12 cellular contexts compared by ENCODE assay signal in genomic region chr17:45283711-45284110, GRCh38. TPM values are rescaled to one million over a fixed set of nuclear protein-coding genes. Genes with fewer than 3 reads are reported as not detected.
DNase-seq lines count a peak whose midpoint lies in the region; ATAC-seq and TF ChIP-seq lines count a peak whose summit lies in the region.
"Had no signal": no experiment of that assay in that cellular context is flagged by ENCODE, and none has a peak within 500 bp of the region (broad histone marks: within the 10 kb centered on the region; RNA-seq: fewer than 3 reads in every experiment).

No MANE protein-coding gene starts in this region.

- H3K9me3 Mint-ChIP-seq in activated naive CD8-positive, alpha-beta T cell treated with anti-CD3 and anti-CD28 coated beads for 36 hours: no peaks in the 10 kb centered on the region

- H3K4me1 Mint-ChIP-seq in activated naive CD8-positive, alpha-beta T cell treated with anti-CD3 and anti-CD28 coated beads for 36 hours: peaks cover 11% of the 10 kb centered on the region

- TF ChIP-seq CTCF in heart right ventricle (IDR thresholded peaks at IDR 0.05): no peak

- H3K27me3 Mint-ChIP-seq in activated naive CD8-positive, alpha-beta T cell treated with anti-CD3 and anti-CD28 coated beads for 36 hours: no peaks in the 10 kb centered on the region

- in situ Hi-C loops in HAP-1 (cut with MboI; ENCODE audit: low sequenced_read_pairs): loop anchor here (5.0 kb wide), 1 partner anchor 94 kb away; no protein-coding TSS in a partner anchor

- WGBS in heart right ventricle, 2 donors: 84 to 90% methylated on average over 10 of the region's 10 CpGs

- DNase-seq in heart right ventricle (no peak), Right ventricle myocardium inferior (ENCODE audit: missing footprints) (no peak), hepatic stellate cell (ENCODE audit: low spot score) (no peak), HAP-1 (ENCODE audit: low spot score in 2 of 2) (no peak)
- no peak for DNase-seq in activated naive CD8-positive, alpha-beta T cell treated with anti-CD3 and anti-CD28 coated beads for 36 hours
- DNase-seq in stimulated activated CD4-positive, alpha-beta T cell treated with anti-CD3 and anti-CD28 coated beads, Interleukin-4, amount 100 ng/mL, for 1 hour: no peak
- DNase-seq: activated effector memory CD4-positive, alpha-beta T cell treated with Interleukin-2 at 50 U/mL for 16 hours; NCI-H526 treated with DMSO at 0.1 percent for 48 hours; SHP77 treated with DMSO at 0.1 percent for 48 hours had no signal

- H3K36me3 ChIP-seq in heart right ventricle (peaks cover 0 to 95% (median 46%) of the 10 kb centered on the region in 9 donors), muscle layer of duodenum (ENCODE audit: control insufficient read depth in 1 of 2, insufficient read depth in 2 of 2, low read length in 2 of 2) (peaks cover 36 to 40% of the 10 kb centered on the region in 2 donors), HAP-1 (replicated peaks) (peaks cover 14% of the 10 kb centered on the region)

- no peak overlapping the region for H3K4me3 ChIP-seq in heart right ventricle
- H3K4me3 ChIP-seq in muscle layer of duodenum (ENCODE audit: low read depth in 1 of 2, low read length in 2 of 2): no peak overlapping the region
- no peak overlapping the region for H3K4me3 ChIP-seq in HAP-1

- intact Hi-C loops in heart right ventricle (cut with DNase I): no loop called here
- intact Hi-C loops in Right ventricle myocardium inferior (cut with DNase I): loop anchor here (2.0 kb wide), 1 partner anchor 31 kb away; no protein-coding TSS in a partner anchor

- no peak overlapping the region for H3K4me3 Mint-ChIP-seq in activated naive CD8-positive, alpha-beta T cell treated with anti-CD3 and anti-CD28 coated beads for 36 hours

- ATAC-seq in heart right ventricle: no peak
- no peak for ATAC-seq in Right ventricle myocardium inferior
- ATAC-seq in GM19328 (IDR thresholded peaks at IDR 0.05; ENCODE audit: unreplicated experiment): no peak

- H3K27me3 ChIP-seq in heart right ventricle: no peaks in the 10 kb centered on the region
- no peaks in the 10 kb centered on the region for H3K27me3 ChIP-seq in muscle layer of duodenum (ENCODE audit: low read depth, low read length)
- H3K27me3 ChIP-seq in HAP-1 (ENCODE audit: low read depth): no peaks in the 10 kb centered on the region

- H3K9me3 ChIP-seq in heart right ventricle (no peaks in the 10 kb centered on the region), muscle layer of duodenum (ENCODE audit: control insufficient read depth in 1 of 2, low read length in 2 of 2) (no peaks in the 10 kb centered on the region), HAP-1 (no peaks in the 10 kb centered on the region)

- peaks cover 21% of the 10 kb centered on the region for H3K36me3 Mint-ChIP-seq in activated naive CD8-positive, alpha-beta T cell treated with anti-CD3 and anti-CD28 coated beads for 36 hours

- peak overlapping the region; percentile 63 for H3K27ac Mint-ChIP-seq in activated naive CD8-positive, alpha-beta T cell treated with anti-CD3 and anti-CD28 coated beads for 36 hours

- H3K4me1 ChIP-seq in heart right ventricle (peaks cover 20 to 70% (median 50%) of the 10 kb centered on the region in 9 donors), muscle layer of duodenum (ENCODE audit: control insufficient read depth in 1 of 2, insufficient read depth in 2 of 2, low read length in 2 of 2) (peaks cover 11 to 40% of the 10 kb centered on the region in 2 donors), HAP-1 (no peaks in the 10 kb centered on the region)

- H3K27ac ChIP-seq in heart right ventricle (peak overlapping the region; percentile 22 to 87 (median 78)), muscle layer of duodenum (ENCODE audit: low read length) (peak overlapping the region; percentile 79)

RNA-seq across cellular contexts. Expression of gene SPATA32, which starts 21.8 kb away (rescaled TPM):
- under 1 TPM in 2 of 10 donors, not detected in 8; 0.13 to 0.16 TPM for total RNA-seq in heart right ventricle
- not detected for polyA plus RNA-seq in heart right ventricle
- total RNA-seq in Right ventricle myocardium inferior: not detected
- under 1 TPM; 0.62 to 0.68 TPM for total RNA-seq in activated naive CD8-positive, alpha-beta T cell treated with anti-CD3 and anti-CD28 coated beads for 36 hours
- total RNA-seq: Daoy had no signal

RNA-seq across cellular contexts. Expression of gene MAP3K14, which starts 33.1 kb away (rescaled TPM):
- total RNA-seq in heart right ventricle (10 to 100 TPM in 9 of 10 donors, 1 to 10 TPM in 1; 6.7 to 24.1 (median 12.6) TPM), Right ventricle myocardium inferior (14.4 TPM)
- polyA plus RNA-seq in heart right ventricle: 10 to 100 TPM in 1 of 2 donors, 1 to 10 TPM in 1; 7.9 to 15.9 TPM
- 10 to 100 TPM; 27.1 to 28.3 TPM for total RNA-seq in activated naive CD8-positive, alpha-beta T cell treated with anti-CD3 and anti-CD28 coated beads for 36 hours
